ENCODE assay signal across 19 cellular contexts in the genomic region with DNA sequence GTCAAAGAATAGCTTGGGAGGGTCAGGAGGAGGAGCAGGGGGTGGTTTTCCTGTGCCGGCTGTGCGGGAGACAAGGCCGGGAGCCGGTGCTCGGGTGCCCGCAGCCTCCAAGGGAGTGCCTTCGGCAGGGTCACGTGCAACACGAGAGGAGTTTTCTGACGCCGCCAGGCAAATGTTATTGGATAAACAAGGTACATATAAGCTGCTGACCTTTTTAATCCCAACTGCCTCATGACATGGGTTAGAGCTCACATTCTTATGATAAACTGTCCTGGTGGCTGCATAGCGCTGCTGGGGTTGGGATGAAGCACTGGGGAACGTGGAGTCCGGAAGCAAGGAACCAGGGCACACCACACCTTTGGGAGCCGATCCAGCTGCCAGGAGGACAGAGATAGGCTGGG.
A peak's percentile ranks its signal among the peaks of the same experiment; 100 is the strongest.
DNase-seq lines count a peak whose midpoint lies in the region; ATAC-seq and TF ChIP-seq lines count a peak whose summit lies in the region.
"Had no signal": no experiment of that assay in that cellular context is flagged by ENCODE, and none has a peak within 500 bp of the region (broad histone marks: within the 10 kb centered on the region; RNA-seq: fewer than 3 reads in every experiment).

No MANE protein-coding gene starts in this region.

- no peaks in the 10 kb centered on the region for H3K9me3 Mint-ChIP-seq in progenitor cell of endocrine pancreas (ENCODE audit: low read depth)
- H3K9me3 Mint-ChIP-seq in naive thymus-derived CD8-positive, alpha-beta T cell = no peaks in the 10 kb centered on the region
- H3K9me3 Mint-ChIP-seq: activated naive CD4-positive, alpha-beta T cell treated with anti-CD3 and anti-CD28 coated beads, Interleukin-2, amount 50 U/mL, for 72 hours; T-helper 1 cell treated with Interleukin-12 subunit alpha and Interleukin-12 subunit beta and Interleukin-4 antibody, amounts not matched to agents 30 μg/mL and 1 μg/mL, for 36 hours had no signal

- TF ChIP-seq POLR2A in uterus (IDR thresholded peaks at IDR 0.05) = no peak

- intact Hi-C loops in heart right ventricle (cut with DNase I) (loop anchor here in 1 of 10 donors (5.0 kb wide), 1 partner anchor 38 kb away; no protein-coding TSS in a partner anchor), uterus (cut with DNase I; ENCODE audit: low total_unique reads) (no loop called here)

- H3K27ac Mint-ChIP-seq in progenitor cell of endocrine pancreas = peak overlapping the region; percentile 47
- H3K27ac Mint-ChIP-seq in naive thymus-derived CD8-positive, alpha-beta T cell = no peak overlapping the region
- H3K27ac Mint-ChIP-seq: activated naive CD4-positive, alpha-beta T cell treated with anti-CD3 and anti-CD28 coated beads, Interleukin-2, amount 50 U/mL, for 72 hours; T-helper 1 cell treated with Interleukin-12 subunit alpha and Interleukin-12 subunit beta and Interleukin-4 antibody, amounts not matched to agents 30 μg/mL and 1 μg/mL, for 36 hours had no signal

- no peaks in the 10 kb centered on the region for H3K27me3 ChIP-seq in heart right ventricle
- H3K27me3 ChIP-seq in uterus = no peaks in the 10 kb centered on the region
- H3K27me3 ChIP-seq: upper lobe of right lung had no signal

- DNase-seq in NCI-H82 (lab: John Stamatoyannopoulos, UW) (peak; percentile 19), NCI-H82 treated with DMSO at 0.1 percent for 48 hours (lab: John Stamatoyannopoulos, UW; ENCODE audit: unreplicated experiment) (no peak), heart right ventricle (peak; percentile 63 to 66), progenitor cell of endocrine pancreas (ENCODE audit: low spot score, unreplicated experiment) (no peak), uterus (no peak), DMS53 treated with DMSO at 0.1 percent for 48 hours (lab: John Stamatoyannopoulos, UW; ENCODE audit: unreplicated experiment) (no peak), occipital lobe (lab: John Stamatoyannopoulos, UW) (no peak)
- DNase-seq in naive thymus-derived CD8-positive, alpha-beta T cell = no peak
- DNase-seq: activated CD4-positive, alpha-beta T cell treated with anti-CD3 and anti-CD28 coated beads for 1 hour; activated T-cell treated with anti-CD3 and anti-CD28 coated beads for 4 hours; erythroblast; NCI-H2029; NCI-H774; upper lobe of right lung had no signal

- TF ChIP-seq CTCF in heart right ventricle (IDR thresholded peaks at IDR 0.05) (no peak), progenitor cell of endocrine pancreas (IDR thresholded peaks at IDR 0.05; ENCODE audit: unreplicated experiment) (no peak), uterus (IDR thresholded peaks at IDR 0.05) (no peak)

- H3K27me3 Mint-ChIP-seq in progenitor cell of endocrine pancreas = peaks cover 2% of the 10 kb centered on the region
- no peaks in the 10 kb centered on the region for H3K27me3 Mint-ChIP-seq in naive thymus-derived CD8-positive, alpha-beta T cell

- H3K36me3 ChIP-seq in heart right ventricle = peaks cover 0 to 35% (median 1%) of the 10 kb centered on the region in 9 donors
- H3K36me3 ChIP-seq in uterus = no peaks in the 10 kb centered on the region

- peaks cover 2% of the 10 kb centered on the region for H3K4me1 Mint-ChIP-seq in progenitor cell of endocrine pancreas (ENCODE audit: low read depth)
- H3K4me1 Mint-ChIP-seq in naive thymus-derived CD8-positive, alpha-beta T cell = no peaks in the 10 kb centered on the region

- H3K9me3 ChIP-seq in heart right ventricle (no peaks in the 10 kb centered on the region), uterus (no peaks in the 10 kb centered on the region)
- H3K9me3 ChIP-seq: upper lobe of right lung had no signal

- H3K4me3 Mint-ChIP-seq in progenitor cell of endocrine pancreas (ENCODE audit: low read depth) = no peak overlapping the region
- no peak overlapping the region for H3K4me3 Mint-ChIP-seq in naive thymus-derived CD8-positive, alpha-beta T cell
- H3K4me3 Mint-ChIP-seq: T-helper 1 cell treated with Interleukin-12 subunit alpha and Interleukin-12 subunit beta and Interleukin-4 antibody, amounts not matched to agents 30 μg/mL and 1 μg/mL, for 36 hours had no signal

- POLR2A ChIA-PET in naive thymus-derived CD8-positive, alpha-beta T cell (lab: Charles Lee) = no interaction called here

- H3K27ac ChIP-seq in heart right ventricle = peak overlapping the region; percentile 83 to 97 (median 93)
- peak overlapping the region; percentile 83 to 93 for H3K27ac ChIP-seq in uterus
- H3K27ac ChIP-seq: 22Rv1, RWPE1, upper lobe of right lung had no signal

- ATAC-seq in heart right ventricle = peak; percentile 27 to 80 (median 58)
- ATAC-seq in naive thymus-derived CD8-positive, alpha-beta T cell = no peak
- ATAC-seq: activated naive CD4-positive, alpha-beta T cell treated with anti-CD3 and anti-CD28 coated beads, Interleukin-2, amount 50 U/mL, for 72 hours; GM12878; upper lobe of right lung had no signal

- H3K4me1 ChIP-seq in heart right ventricle = peaks cover 11 to 89% (median 64%) of the 10 kb centered on the region in 9 donors
- peaks cover 0 to 9% of the 10 kb centered on the region in 2 donors for H3K4me1 ChIP-seq in uterus
- H3K4me1 ChIP-seq: upper lobe of right lung had no signal

- peak overlapping the region in 9 of 10 donors; percentile 36 to 56 (median 51) for H3K4me3 ChIP-seq in heart right ventricle
- peak overlapping the region in 1 of 2 donors; percentile 7 for H3K4me3 ChIP-seq in uterus
- H3K4me3 ChIP-seq: GM12878, upper lobe of right lung had no signal

- 24 to 31% methylated on average over 15 of the region's 15 CpGs for WGBS in heart right ventricle, 2 donors

- peaks cover 8% of the 10 kb centered on the region for H3K36me3 Mint-ChIP-seq in progenitor cell of endocrine pancreas (ENCODE audit: insufficient read depth)
- H3K36me3 Mint-ChIP-seq in naive thymus-derived CD8-positive, alpha-beta T cell = no peaks in the 10 kb centered on the region
- H3K36me3 Mint-ChIP-seq: activated naive CD4-positive, alpha-beta T cell treated with anti-CD3 and anti-CD28 coated beads, Interleukin-2, amount 50 U/mL, for 72 hours had no signal

Comparison
In these comparisons a context has a peak if more than half of its experiments do, and no peak if none do; other contexts are left out.
1. DNase-seq: peak in NCI-H82 (single experiment) and heart right ventricle (2 of 2); none in NCI-H82 treated with DMSO at 0.1 percent for 48 hours (single experiment), progenitor cell of endocrine pancreas (single experiment), uterus (0 of 2), DMS53 treated with DMSO at 0.1 percent for 48 hours (single experiment), naive thymus-derived CD8-positive, alpha-beta T cell (0 of 10) and occipital lobe (single experiment).
2. ATAC-seq: peak in heart right ventricle (8 of 8); none in naive thymus-derived CD8-positive, alpha-beta T cell (0 of 2).